12 cellular contexts compared by ENCODE assay signal in genomic region chr10:46018453-46019169, GRCh38. TPM values are rescaled to one million over a fixed set of nuclear protein-coding genes. Genes with fewer than 3 reads are reported as not detected.
A peak's percentile ranks its signal among the peaks of the same experiment; 100 is the strongest.
DNase-seq lines count a peak whose midpoint lies in the region; ATAC-seq, FAIRE-seq and TF ChIP-seq lines count a peak whose summit lies in the region.
"Had no signal": no experiment of that assay in that cellular context is flagged by ENCODE, and none has a peak within 500 bp of the region (broad histone marks: within the 10 kb centered on the region; RNA-seq: fewer than 3 reads in every experiment).

No MANE protein-coding gene starts in this region.

- H3K9ac ChIP-seq in GM12878 (ENCODE audit: control insufficient read depth, insufficient read depth, low read length): no peak overlapping the region

- TF ChIP-seq POLR2A in GM12878 (IDR thresholded peaks at IDR 0.05; ENCODE audit: low read depth, low read length): no peak

- CTCF ChIA-PET in GM12878 (lab: Yijun Ruan, JAX): interaction anchor here (0.8 to 6.7 kb wide), 4 partner anchors 10 to 768 kb away, joined by 3 to 60 read pairs (median 4); partner anchors contain the start of gene NCOA4

- ATAC-seq in natural killer cell (no peak), GM12878 (no peak), lower lobe of right lung (no peak), HG03108 (IDR thresholded peaks at IDR 0.05; ENCODE audit: unreplicated experiment) (no peak), HG03565 (IDR thresholded peaks at IDR 0.05; ENCODE audit: unreplicated experiment) (no peak)
- ATAC-seq in natural killer cell treated with Interleukin-12 subunit alpha and Interleukin-12 subunit beta and Interleukin-15 and Interleukin-18, amount 100 ng/mL, for 72 hours: no peak
- ATAC-seq: GM23338 had no signal

- SMC1A ChIA-PET in GM12878 (lab: Charles Lee; ENCODE audit: uncharacterized antibody, unreplicated experiment): interaction anchor here (1.2 to 3.2 kb wide), 3 partner anchors 11 to 28 kb away, joined by 3 to 12 read pairs (median 7); no protein-coding TSS in a partner anchor

- peak overlapping the region; percentile 61 for H3K4me3 Mint-ChIP-seq in natural killer cell
- no peak overlapping the region for H3K4me3 Mint-ChIP-seq in natural killer cell treated with Interleukin-12 subunit alpha and Interleukin-12 subunit beta and Interleukin-15 and Interleukin-18, amount 100 ng/mL, for 72 hours
- H3K4me3 Mint-ChIP-seq: GM23338 had no signal

- no peak overlapping the region for H3K4me2 ChIP-seq in GM12878 (ENCODE audit: control insufficient read depth, insufficient read depth)
- H3K4me2 ChIP-seq: GM23338 had no signal

- H3K4me1 Mint-ChIP-seq in natural killer cell: peaks cover 65 to 71% of the 10 kb centered on the region in 2 donors
- peaks cover 54 to 55% of the 10 kb centered on the region in 2 donors for H3K4me1 Mint-ChIP-seq in natural killer cell treated with Interleukin-12 subunit alpha and Interleukin-12 subunit beta and Interleukin-15 and Interleukin-18, amount 100 ng/mL, for 72 hours (ENCODE audit: low read depth in 2 of 2)

- no peak for TF ChIP-seq RAD21 in GM12878 (IDR thresholded peaks at IDR 0.05; ENCODE audit: insufficient read depth, low read depth, low read length)

- no peak for FAIRE-seq in GM12878 (lab: Jason Lieb, UNC)
- FAIRE-seq in D721Med (lab: Jason Lieb, UNC): no peak
- FAIRE-seq: endometrium had no signal

- no peak for TF ChIP-seq CTCF in natural killer cell (IDR thresholded peaks at IDR 0.05)
- no peak for TF ChIP-seq CTCF in GM12878 (IDR thresholded peaks at IDR 0.05 in 2 of 3, conservative IDR thresholded peaks at IDR 0.05 in 1 of 3; ENCODE audit: control insufficient read depth in 2 of 3, extremely low read depth in 1 of 3, insufficient read depth in 1 of 3, low read depth in 3 of 3, low read length in 3 of 3)
- TF ChIP-seq CTCF in lower lobe of right lung (IDR thresholded peaks at IDR 0.05): no peak
- no peak for TF ChIP-seq CTCF in D721Med (IDR thresholded peaks at IDR 0.05; ENCODE audit: insufficient read depth, missing control alignments)

- H2AFZ ChIP-seq in GM12878 (ENCODE audit: control insufficient read depth, low read depth, low read length): no peak overlapping the region
- H2AFZ ChIP-seq: GM23338 had no signal

- H3K4me1 ChIP-seq in GM12878 (ENCODE audit: control insufficient read depth, insufficient read depth, low read length): peaks cover 8% of the 10 kb centered on the region
- peaks cover 66% of the 10 kb centered on the region for H3K4me1 ChIP-seq in lower lobe of right lung

- H3K27me3 ChIP-seq in GM12878 (replicated peaks in 1 of 2; ENCODE audit: control insufficient read depth in 2 of 2, insufficient read depth in 2 of 2, low read length in 1 of 2) (no peaks in the 10 kb centered on the region), lower lobe of right lung (ENCODE audit: low read depth) (no peaks in the 10 kb centered on the region)

- no peaks in the 10 kb centered on the region; the same call in 1 of the 2 replicates for H4K20me1 ChIP-seq in GM12878 (ENCODE audit: control insufficient read depth, insufficient read depth)

- BruUV-seq in GM12878 (replicated peaks; lab: Mats Ljungman, UMichigan): no TSS peak

- in situ Hi-C loops in GM12878 (cut with MboI): no loop called here

- POLR2A ChIA-PET in GM12878 (lab: Charles Lee): interaction anchor here (0.9 kb wide), 1 partner anchor 16 kb away, joined by 3 read pairs; no protein-coding TSS in a partner anchor

- no peaks in the 10 kb centered on the region for H3K27me3 Mint-ChIP-seq in natural killer cell (ENCODE audit: low read depth in 2 of 2)
- H3K27me3 Mint-ChIP-seq in natural killer cell treated with Interleukin-12 subunit alpha and Interleukin-12 subunit beta and Interleukin-15 and Interleukin-18, amount 100 ng/mL, for 72 hours: no peaks in the 10 kb centered on the region

- H3K27ac ChIP-seq in GM12878 (ENCODE audit: control insufficient read depth, insufficient read depth) (0 out of 2 replicates have a peak overlapping the region, but pooled peaks have one; percentile 0), lower lobe of right lung (peak overlapping the region; percentile 61)

- DNase-seq in natural killer cell (no peak), GM12878 (ENCODE audit: low read depth, low spot score) (no peak), lower lobe of right lung (no peak), NCI-H2227 (lab: John Stamatoyannopoulos, UW; ENCODE audit: unreplicated experiment) (no peak), D721Med (ENCODE audit: insufficient read length, low spot score) (no peak)
- DNase-seq in natural killer cell treated with Interleukin-12 subunit alpha and Interleukin-12 subunit beta and Interleukin-15 and Interleukin-18, amount 100 ng/mL, for 72 hours (ENCODE audit: low spot score): no peak
- DNase-seq: Caco-2 had no signal

- H3K4me3 ChIP-seq in GM12878 (no peak overlapping the region), lower lobe of right lung (peak overlapping the region; percentile 1)
- H3K4me3 ChIP-seq: GM23338 had no signal

- H3K9me3 ChIP-seq in GM12878 (replicated peaks; ENCODE audit: control insufficient read depth, insufficient read depth, low read length) (no peaks in the 10 kb centered on the region), lower lobe of right lung (no peaks in the 10 kb centered on the region)
- H3K9me3 ChIP-seq: Caco-2 had no signal

- 69% methylated on average over 2 of the region's 2 CpGs for WGBS in GM12878 (ENCODE audit: insufficient coverage, insufficient replicate concordance, low lambda C conversion rate, missing lambda C conversion rate)

- H3K9me3 Mint-ChIP-seq in natural killer cell: no peaks in the 10 kb centered on the region
- no peaks in the 10 kb centered on the region for H3K9me3 Mint-ChIP-seq in natural killer cell treated with Interleukin-12 subunit alpha and Interleukin-12 subunit beta and Interleukin-15 and Interleukin-18, amount 100 ng/mL, for 72 hours
- H3K9me3 Mint-ChIP-seq: activated T-helper 2 cell treated with anti-CD3 and anti-CD28 coated beads, Interferon-gamma antibody, Interleukin-2, Interleukin-4, amounts not matched to agents 10 μg/mL and 5 μg/mL and 100 μg/mL, durations not matched to agents 14 hours and 24 hours and 36 hours; GM23338 had no signal

- H3K36me3 ChIP-seq in GM12878 (ENCODE audit: control insufficient read depth in 2 of 2, insufficient read depth in 2 of 2, low read length in 1 of 2) (peaks cover 6 to 17% of the 10 kb centered on the region in 2 experiments), lower lobe of right lung (peaks cover 29% of the 10 kb centered on the region)

- H3K27ac Mint-ChIP-seq in natural killer cell: peak overlapping the region; percentile 78 to 84
- H3K27ac Mint-ChIP-seq in natural killer cell treated with Interleukin-12 subunit alpha and Interleukin-12 subunit beta and Interleukin-15 and Interleukin-18, amount 100 ng/mL, for 72 hours: peak overlapping the region in 1 of 2 donors; percentile 71
- H3K27ac Mint-ChIP-seq: activated T-helper 2 cell treated with anti-CD3 and anti-CD28 coated beads, Interferon-gamma antibody, Interleukin-2, Interleukin-4, amounts not matched to agents 10 μg/mL and 5 μg/mL and 100 μg/mL, durations not matched to agents 14 hours and 24 hours and 36 hours; GM23338 had no signal

- H3K79me2 ChIP-seq in GM12878 (ENCODE audit: control insufficient read depth, insufficient read depth, low read length): peaks cover 70% of the 10 kb centered on the region

- intact Hi-C loops in natural killer cell (cut with micrococcal nuclease) (no loop called here), GM12878 (cut with micrococcal nuclease; ENCODE audit: unreplicated experiment) (no loop called here), lower lobe of right lung (cut with DNase I) (no loop called here)

- TF ChIP-seq EP300 in GM12878 (IDR thresholded peaks at IDR 0.05; ENCODE audit: borderline replicate concordance in 1 of 2, control insufficient read depth in 1 of 2, low read depth in 2 of 2, low read length in 2 of 2): no peak

- no peaks in the 10 kb centered on the region for H3K36me3 Mint-ChIP-seq in natural killer cell
- H3K36me3 Mint-ChIP-seq in natural killer cell treated with Interleukin-12 subunit alpha and Interleukin-12 subunit beta and Interleukin-15 and Interleukin-18, amount 100 ng/mL, for 72 hours: peaks cover 9% of the 10 kb centered on the region

- RAD21 ChIA-PET in GM12878 (lab: Charles Lee; ENCODE audit: unreplicated experiment): interaction anchor here (1.7 kb wide), 1 partner anchor 8 kb away, joined by 3 read pairs; no protein-coding TSS in a partner anchor

RNA-seq across cellular contexts. Expression of gene NCOA4, which starts 11.8 kb away (rescaled TPM):
- total RNA-seq in natural killer cell (100 to 1,000 TPM in 2 of 3 donors, 10 to 100 TPM in 1; 88.4 to 104 (median 103) TPM), GM12878 (2014; rRNA removed) (102 and 123 TPM in 2 replicates), GM12878 (2014; rRNA removed; fragmentation: Illumina TruSeq; extraction: Trizol) (117 and 119 TPM in 2 replicates), GM12878 (2021) (81.2 and 82.1 TPM in 2 replicates), lower lobe of right lung (194 TPM)
- total RNA-seq in natural killer cell treated with Interleukin-12 subunit alpha and Interleukin-12 subunit beta and Interleukin-15 and Interleukin-18, amount 100 ng/mL, for 72 hours: 100 to 1,000 TPM; 101 to 129 TPM
- 22.0 and 24.4 TPM in 2 replicates for total RNA-seq in GM12878 (2013; cell fraction: nucleolus; rRNA removed)
- 41.8 TPM for polyA plus RNA-seq in GM12878 (2011; ENCODE audit: low read depth)
- polyA plus RNA-seq in GM12878 (2011; rRNA removed) (108 and 134 TPM in 2 replicates), GM12878 (2014; fragmentation: Illumina TruSeq; extraction: Trizol) (103 and 125 TPM in 2 replicates), GM12878 (2014; fragmentation: Nextera tagmentation; extraction: Ambion mirVana) (10 to 100 TPM; 57.5 to 62.6 TPM), GM12878 (2014; rRNA removed) (50.3 and 58.5 TPM in 2 replicates), GM12878 (2016; fragmentation: Nextera tagmentation; extraction: Ambion mirVana) (100 to 1,000 TPM in 1 of 2 experiments, 10 to 100 TPM in 1; 98.4 to 104 TPM)
- polyA plus RNA-seq in GM12878 (2011; cell fraction: cytosol; rRNA removed): 56.7 and 61.1 TPM in 2 replicates
- 34.3 and 35.8 TPM in 2 replicates for polyA plus RNA-seq in GM12878 (2011; cell fraction: nucleus; rRNA removed)
- 46.1 and 57.6 TPM in 2 replicates for polyA plus RNA-seq in GM12878 (2012)
- 109 and 120 TPM in 2 replicates for polyA minus RNA-seq in GM12878 (2011; rRNA and poly(A)+ RNA removed)
- 35.3 and 36.5 TPM in 2 replicates for polyA minus RNA-seq in GM12878 (2011; cell fraction: cytosol; rRNA and poly(A)+ RNA removed)
- 16.2 and 21.3 TPM in 2 replicates for polyA minus RNA-seq in GM12878 (2011; cell fraction: nucleus; rRNA and poly(A)+ RNA removed)

RNA-seq across cellular contexts. Expression of gene MSMB, which starts 27.5 kb away (rescaled TPM):
- total RNA-seq in natural killer cell: not detected
- total RNA-seq in natural killer cell treated with Interleukin-12 subunit alpha and Interleukin-12 subunit beta and Interleukin-15 and Interleukin-18, amount 100 ng/mL, for 72 hours: not detected
- not detected in 2 replicates for total RNA-seq in GM12878 (2013; cell fraction: nucleolus; rRNA removed)
- not detected in 2 replicates for total RNA-seq in GM12878 (2014; rRNA removed)
- total RNA-seq in GM12878 (2014; rRNA removed; fragmentation: Illumina TruSeq; extraction: Trizol): not detected in 2 replicates
- not detected in 2 replicates for total RNA-seq in GM12878 (2021)
- polyA plus RNA-seq in GM12878 (2011; ENCODE audit: low read depth): not detected
- polyA plus RNA-seq in GM12878 (2011; rRNA removed): not detected in 2 replicates
- not detected in 2 replicates for polyA plus RNA-seq in GM12878 (2011; cell fraction: cytosol; rRNA removed)
- not detected in 2 replicates for polyA plus RNA-seq in GM12878 (2011; cell fraction: nucleus; rRNA removed)
- polyA plus RNA-seq in GM12878 (2012): not detected in 2 replicates
- not detected in 2 replicates for polyA plus RNA-seq in GM12878 (2014; fragmentation: Illumina TruSeq; extraction: Trizol)
- polyA plus RNA-seq in GM12878 (2014; fragmentation: Nextera tagmentation; extraction: Ambion mirVana): not detected
- polyA plus RNA-seq in GM12878 (2014; rRNA removed): not detected in 2 replicates
- polyA plus RNA-seq in GM12878 (2016; fragmentation: Nextera tagmentation; extraction: Ambion mirVana): not detected
- not detected in 2 replicates for polyA minus RNA-seq in GM12878 (2011; rRNA and poly(A)+ RNA removed)
- polyA minus RNA-seq in GM12878 (2011; cell fraction: cytosol; rRNA and poly(A)+ RNA removed): not detected in 2 replicates
- polyA minus RNA-seq in GM12878 (2011; cell fraction: nucleus; rRNA and poly(A)+ RNA removed): not detected in 2 replicates
- total RNA-seq in lower lobe of right lung: 5.3 TPM
- total RNA-seq: activated T-helper 2 cell treated with anti-CD3 and anti-CD28 coated beads, Interferon-gamma antibody, Interleukin-2, Interleukin-4, amounts not matched to agents 10 μg/mL and 5 μg/mL and 100 μg/mL, durations not matched to agents 14 hours and 24 hours and 36 hours; GM23338 had no signal
- polyA plus RNA-seq: GM23338 had no signal

RNA-seq across cellular contexts. Expression of gene TIMM23, which starts 46.3 kb away (rescaled TPM):
- total RNA-seq in natural killer cell (10 to 100 TPM; 26.9 to 31.5 (median 27.3) TPM), GM12878 (2014; rRNA removed) (116 and 139 TPM in 2 replicates), GM12878 (2014; rRNA removed; fragmentation: Illumina TruSeq; extraction: Trizol) (97.7 and 99.0 TPM in 2 replicates), GM12878 (2021) (85.5 and 90.0 TPM in 2 replicates), lower lobe of right lung (34.2 TPM)
- total RNA-seq in natural killer cell treated with Interleukin-12 subunit alpha and Interleukin-12 subunit beta and Interleukin-15 and Interleukin-18, amount 100 ng/mL, for 72 hours: 10 to 100 TPM; 71.6 to 80.1 TPM
- total RNA-seq in GM12878 (2013; cell fraction: nucleolus; rRNA removed): 33.7 and 37.0 TPM in 2 replicates
- polyA plus RNA-seq in GM12878 (2011; ENCODE audit: low read depth): 60.9 TPM
- polyA plus RNA-seq in GM12878 (2011; rRNA removed) (152 and 170 TPM in 2 replicates), GM12878 (2014; fragmentation: Illumina TruSeq; extraction: Trizol) (127 and 139 TPM in 2 replicates), GM12878 (2014; fragmentation: Nextera tagmentation; extraction: Ambion mirVana) (100 to 1,000 TPM in 1 of 2 experiments, 10 to 100 TPM in 1; 99.3 to 110 TPM), GM12878 (2014; rRNA removed) (117 and 124 TPM in 2 replicates), GM12878 (2016; fragmentation: Nextera tagmentation; extraction: Ambion mirVana) (100 to 1,000 TPM; 227 to 228 TPM)
- 81.2 and 104 TPM in 2 replicates for polyA plus RNA-seq in GM12878 (2011; cell fraction: cytosol; rRNA removed)
- polyA plus RNA-seq in GM12878 (2011; cell fraction: nucleus; rRNA removed): 39.0 and 57.7 TPM in 2 replicates
- polyA plus RNA-seq in GM12878 (2012): 59.7 and 62.3 TPM in 2 replicates
- polyA minus RNA-seq in GM12878 (2011; rRNA and poly(A)+ RNA removed): 63.2 and 84.1 TPM in 2 replicates
- polyA minus RNA-seq in GM12878 (2011; cell fraction: cytosol; rRNA and poly(A)+ RNA removed): 29.1 and 38.7 TPM in 2 replicates
- 15.7 and 27.8 TPM in 2 replicates for polyA minus RNA-seq in GM12878 (2011; cell fraction: nucleus; rRNA and poly(A)+ RNA removed)
